ENCODE assay signal across 8 cellular contexts in the genomic region with DNA sequence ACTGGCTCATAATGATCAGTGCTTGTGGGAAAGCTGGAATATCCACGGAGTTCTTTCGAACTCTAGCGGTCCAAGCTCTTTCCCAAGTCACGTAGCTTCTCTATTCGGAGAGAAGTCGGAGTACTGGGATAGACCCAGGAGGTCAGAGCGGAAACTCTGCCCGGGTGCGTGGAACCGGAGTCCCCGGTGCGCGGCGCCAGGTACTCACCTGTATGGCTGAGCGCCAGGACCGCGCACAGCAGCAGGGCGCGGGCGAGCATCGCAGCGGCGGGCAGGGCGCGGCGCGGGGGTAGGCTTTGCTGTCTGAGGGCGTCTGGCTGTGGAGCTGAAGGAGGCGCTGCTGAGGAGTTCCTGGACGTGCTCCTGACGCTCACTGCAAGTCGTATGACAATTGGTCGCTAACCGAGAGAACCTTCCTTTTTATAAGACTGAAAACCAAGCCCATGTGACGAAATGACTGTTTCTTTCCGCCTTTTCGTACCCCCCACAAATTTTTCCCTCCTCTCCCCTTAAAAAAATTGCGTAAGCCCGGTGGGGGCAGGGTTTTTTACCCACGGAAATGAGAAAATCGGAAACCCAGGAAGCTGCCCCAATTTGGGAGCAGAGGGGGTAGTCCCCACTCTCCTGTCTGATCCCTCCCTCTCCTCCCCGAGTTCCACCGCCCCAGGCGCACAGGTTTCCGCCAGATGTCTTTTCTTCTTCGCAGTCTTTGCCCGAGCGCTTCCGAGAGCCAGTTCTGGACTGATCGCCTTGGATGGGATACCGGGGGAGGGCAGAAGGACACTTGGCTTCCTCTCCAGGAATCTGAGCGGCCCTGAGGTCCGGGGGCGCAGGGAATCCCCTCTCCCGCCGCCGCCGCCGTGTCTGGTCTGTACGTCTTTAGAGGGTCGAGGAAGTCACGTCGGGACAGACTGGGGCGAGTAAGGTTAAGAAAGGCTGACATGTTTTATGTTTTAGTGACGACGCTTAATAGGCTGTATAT. TPM values are rescaled to one million over a fixed set of nuclear protein-coding genes. Genes with fewer than 3 reads are reported as not detected.
DNase-seq lines count a peak whose midpoint lies in the region; ATAC-seq and TF ChIP-seq lines count a peak whose summit lies in the region.

A gene (minus strand): TSS at position 393 of the 982 bp plus-strand sequence. CDS start 133 bp downstream, at position 260.

- peak; percentile 84 for ATAC-seq in GM18858 (IDR thresholded peaks at IDR 0.05; ENCODE audit: unreplicated experiment)
- ATAC-seq in HG03045 (IDR thresholded peaks at IDR 0.05; ENCODE audit: unreplicated experiment): peak; percentile 87
- ATAC-seq in stimulated activated naive CD8-positive, alpha-beta T cell treated with anti-CD3 and anti-CD28 coated beads, Interleukin-15, Interleukin-2, amounts not matched to agents 100 U/mL and 50 U/mL, for 24 hours: peak; percentile 95

- H3K27ac ChIP-seq in esophagus squamous epithelium: peak within 1 kb of the TSS; percentile 78 to 92 (median 88)

- peak within 1 kb of the TSS; percentile 51 to 78 (median 63) for H3K4me3 ChIP-seq in esophagus squamous epithelium

- intact Hi-C loops in esophagus squamous epithelium (cut with DNase I): loop anchor here (5.0 to 10.0 kb wide), 2 partner anchors 73 to 304 kb away; no protein-coding TSS in a partner anchor

- 0 to 4% methylated on average over 32 to 36 of the region's 66 CpGs for WGBS in esophagus squamous epithelium, 2 donors

- no peaks in the 10 kb centered on the region for H3K27me3 ChIP-seq in esophagus squamous epithelium

- no peaks in the 10 kb centered on the region for H3K9me3 ChIP-seq in esophagus squamous epithelium

- H3K4me1 ChIP-seq in esophagus squamous epithelium: peaks cover 0 to 16% (median 0%) of the 10 kb centered on the region in 3 donors

- H3K36me3 ChIP-seq in esophagus squamous epithelium: peaks cover 0 to 15% (median 0%) of the 10 kb centered on the region in 3 donors

- peak; percentile 78 for DNase-seq in ACHN
- DNase-seq in NCI-H460 (ENCODE audit: extremely low read depth, low read depth): peak; percentile 86
- peak; percentile 65 for DNase-seq in activated CD8-positive, alpha-beta memory T cell treated with anti-CD3 and anti-CD28 coated beads for 24 hours
- no peak for DNase-seq in esophagus squamous epithelium (lab: John Stamatoyannopoulos, UW)
- peak; percentile 85 for DNase-seq in mucosa of gallbladder (ENCODE audit: low spot score)
- peak; percentile 59 for DNase-seq in stimulated activated naive CD8-positive, alpha-beta T cell treated with anti-CD3 and anti-CD28 coated beads, Interleukin-15, Interleukin-2, amounts not matched to agents 100 U/mL and 50 U/mL, for 24 hours

- in situ Hi-C loops in ACHN (cut with HindIII; ENCODE audit: low pct_ligation_motif_present, low pct_unique_long_range_greater_than_20kb, low sequenced_read_pairs): no loop called here

- peak in 5 of 6 experiments; percentile 22 to 54 (median 39) for TF ChIP-seq CTCF in esophagus squamous epithelium (IDR thresholded peaks at IDR 0.05)

- TF ChIP-seq POLR2A in esophagus squamous epithelium (IDR thresholded peaks at IDR 0.05): peak in 2 of 4 donors; percentile 78 to 82

RNA-seq across cellular contexts. Expression of the gene that starts here (rescaled TPM):
- 2.4 and 3.7 TPM in 2 replicates for total RNA-seq in NCI-H460 (2014; rRNA removed; shearing (Covaris generic))
- polyA plus RNA-seq in NCI-H460 (2014; cell fraction: nucleus; rRNA removed): 0.58 and 2.0 TPM in 2 replicates
- total RNA-seq in esophagus squamous epithelium (1 to 10 TPM; 1.1 to 4.1 (median 2.0) TPM), mucosa of gallbladder (10.0 TPM)
